Comparison of ENCODE assay signal across 1 cellular context in the genomic region with DNA sequence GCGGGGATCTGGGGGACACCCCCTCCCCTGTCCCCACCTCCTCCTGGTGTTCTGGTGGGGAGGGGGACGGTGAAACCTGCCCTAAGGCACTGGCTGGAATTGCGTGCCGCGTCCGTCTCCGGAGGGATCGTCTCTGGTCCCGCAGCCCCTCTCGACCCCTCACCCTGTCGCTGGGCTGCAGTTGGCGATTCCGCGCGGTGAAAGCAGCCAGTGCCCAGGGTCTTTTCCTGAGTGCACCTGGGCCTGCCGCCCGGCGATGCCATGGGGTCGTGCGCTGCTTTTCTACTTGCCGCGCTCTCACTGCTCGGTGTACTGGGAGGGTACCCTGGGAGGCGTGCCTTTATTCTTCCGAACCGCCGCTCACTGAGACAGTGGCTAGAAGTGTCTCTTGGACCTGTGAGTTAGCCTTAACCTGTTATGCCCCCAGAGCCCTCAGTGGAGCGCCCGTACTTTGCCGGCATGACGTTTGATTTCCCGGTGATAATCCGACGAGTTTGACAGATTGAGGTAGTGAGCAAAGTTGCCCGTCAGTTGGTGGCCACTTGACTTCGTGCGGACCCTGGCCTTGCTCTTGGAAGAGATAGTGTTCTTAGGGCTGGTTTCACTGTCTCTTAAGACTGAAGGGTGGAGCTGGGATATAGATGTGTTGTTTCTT.
TF ChIP-seq lines count a peak whose summit lies in the region.

No MANE protein-coding gene starts in this region.

TF ChIP-seq in GM23338, 12 proteins besides CTCF, POLR2A, EP300 and RAD21 (continued from another document):
- TF ChIP-seq, protein P1, sequence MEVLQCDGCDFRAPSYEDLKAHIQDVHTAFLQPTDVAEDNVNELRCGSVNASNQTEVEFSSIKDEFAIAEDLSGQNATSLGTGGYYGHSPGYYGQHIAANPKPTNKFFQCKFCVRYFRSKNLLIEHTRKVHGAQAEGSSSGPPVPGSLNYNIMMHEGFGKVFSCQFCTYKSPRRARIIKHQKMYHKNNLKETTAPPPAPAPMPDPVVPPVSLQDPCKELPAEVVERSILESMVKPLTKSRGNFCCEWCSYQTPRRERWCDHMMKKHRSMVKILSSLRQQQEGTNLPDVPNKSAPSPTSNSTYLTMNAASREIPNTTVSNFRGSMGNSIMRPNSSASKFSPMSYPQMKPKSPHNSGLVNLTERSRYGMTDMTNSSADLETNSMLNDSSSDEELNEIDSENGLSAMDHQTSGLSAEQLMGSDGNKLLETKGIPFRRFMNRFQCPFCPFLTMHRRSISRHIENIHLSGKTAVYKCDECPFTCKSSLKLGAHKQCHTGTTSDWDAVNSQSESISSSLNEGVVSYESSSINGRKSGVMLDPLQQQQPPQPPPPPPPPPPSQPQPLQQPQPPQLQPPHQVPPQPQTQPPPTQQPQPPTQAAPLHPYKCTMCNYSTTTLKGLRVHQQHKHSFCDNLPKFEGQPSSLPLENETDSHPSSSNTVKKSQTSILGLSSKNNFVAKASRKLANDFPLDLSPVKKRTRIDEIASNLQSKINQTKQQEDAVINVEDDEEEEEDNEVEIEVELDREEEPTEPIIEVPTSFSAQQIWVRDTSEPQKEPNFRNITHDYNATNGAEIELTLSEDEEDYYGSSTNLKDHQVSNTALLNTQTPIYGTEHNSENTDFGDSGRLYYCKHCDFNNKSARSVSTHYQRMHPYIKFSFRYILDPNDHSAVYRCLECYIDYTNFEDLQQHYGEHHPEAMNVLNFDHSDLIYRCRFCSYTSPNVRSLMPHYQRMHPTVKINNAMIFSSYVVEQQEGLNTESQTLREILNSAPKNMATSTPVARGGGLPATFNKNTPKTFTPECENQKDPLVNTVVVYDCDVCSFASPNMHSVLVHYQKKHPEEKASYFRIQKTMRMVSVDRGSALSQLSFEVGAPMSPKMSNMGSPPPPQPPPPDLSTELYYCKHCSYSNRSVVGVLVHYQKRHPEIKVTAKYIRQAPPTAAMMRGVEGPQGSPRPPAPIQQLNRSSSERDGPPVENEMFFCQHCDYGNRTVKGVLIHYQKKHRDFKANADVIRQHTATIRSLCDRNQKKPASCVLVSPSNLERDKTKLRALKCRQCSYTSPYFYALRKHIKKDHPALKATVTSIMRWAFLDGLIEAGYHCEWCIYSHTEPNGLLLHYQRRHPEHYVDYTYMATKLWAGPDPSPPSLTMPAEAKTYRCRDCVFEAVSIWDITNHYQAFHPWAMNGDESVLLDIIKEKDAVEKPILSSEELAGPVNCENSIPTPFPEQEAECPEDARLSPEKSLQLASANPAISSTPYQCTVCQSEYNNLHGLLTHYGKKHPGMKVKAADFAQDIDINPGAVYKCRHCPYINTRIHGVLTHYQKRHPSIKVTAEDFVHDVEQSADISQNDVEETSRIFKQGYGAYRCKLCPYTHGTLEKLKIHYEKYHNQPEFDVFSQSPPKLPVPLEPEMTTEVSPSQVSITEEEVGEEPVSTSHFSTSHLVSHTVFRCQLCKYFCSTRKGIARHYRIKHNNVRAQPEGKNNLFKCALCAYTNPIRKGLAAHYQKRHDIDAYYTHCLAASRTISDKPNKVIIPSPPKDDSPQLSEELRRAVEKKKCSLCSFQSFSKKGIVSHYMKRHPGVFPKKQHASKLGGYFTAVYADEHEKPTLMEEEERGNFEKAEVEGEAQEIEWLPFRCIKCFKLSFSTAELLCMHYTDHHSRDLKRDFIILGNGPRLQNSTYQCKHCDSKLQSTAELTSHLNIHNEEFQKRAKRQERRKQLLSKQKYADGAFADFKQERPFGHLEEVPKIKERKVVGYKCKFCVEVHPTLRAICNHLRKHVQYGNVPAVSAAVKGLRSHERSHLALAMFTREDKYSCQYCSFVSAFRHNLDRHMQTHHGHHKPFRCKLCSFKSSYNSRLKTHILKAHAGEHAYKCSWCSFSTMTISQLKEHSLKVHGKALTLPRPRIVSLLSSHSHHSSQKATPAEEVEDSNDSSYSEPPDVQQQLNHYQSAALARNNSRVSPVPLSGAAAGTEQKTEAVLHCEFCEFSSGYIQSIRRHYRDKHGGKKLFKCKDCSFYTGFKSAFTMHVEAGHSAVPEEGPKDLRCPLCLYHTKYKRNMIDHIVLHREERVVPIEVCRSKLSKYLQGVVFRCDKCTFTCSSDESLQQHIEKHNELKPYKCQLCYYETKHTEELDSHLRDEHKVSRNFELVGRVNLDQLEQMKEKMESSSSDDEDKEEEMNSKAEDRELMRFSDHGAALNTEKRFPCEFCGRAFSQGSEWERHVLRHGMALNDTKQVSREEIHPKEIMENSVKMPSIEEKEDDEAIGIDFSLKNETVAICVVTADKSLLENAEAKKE (CRISPR knock-in tag; IDR thresholded peaks at IDR 0.05), result no peak
- TF ChIP-seq ZNF114 (CRISPR knock-in tag; IDR thresholded peaks at IDR 0.05) (no peak), ZNF331 (CRISPR knock-in tag; IDR thresholded peaks at IDR 0.05; ENCODE audit: low read depth) (no peak), NANOG (IDR thresholded peaks at IDR 0.05; ENCODE audit: borderline replicate concordance) (no peak), CREB1 (CRISPR knock-in tag; IDR thresholded peaks at IDR 0.05; ENCODE audit: low read depth) (no peak), STAT1 (IDR thresholded peaks at IDR 0.05; ENCODE audit: unreplicated experiment) (no peak), EZH2phosphoT487 (IDR thresholded peaks at IDR 0.05; ENCODE audit: unreplicated experiment) (no peak), EZH2 (IDR thresholded peaks at IDR 0.05; ENCODE audit: low read depth, unreplicated experiment) (no peak), JUNB (IDR thresholded peaks at IDR 0.05; ENCODE audit: unreplicated experiment) (no peak)
